12 cellular contexts compared by ENCODE assay signal in genomic region chr7:47239927-47240570, GRCh38.
"Had no signal": no experiment of that assay in that cellular context is flagged by ENCODE, and none has a peak within 500 bp of the region (broad histone marks: within the 10 kb centered on the region; RNA-seq: fewer than 3 reads in every experiment).

No MANE protein-coding gene starts in this region.

- H3K27ac ChIP-seq: prostate gland had no signal

- H3K4me1 Mint-ChIP-seq: natural killer cell had no signal

- H3K9me3 Mint-ChIP-seq: natural killer cell; T-helper 2 cell treated with Interferon-gamma antibody and Interleukin-4, amounts not matched to agents 5 μg/mL and 100 μg/mL, for 36 hours had no signal

- H3K4me3 Mint-ChIP-seq: natural killer cell; T-helper 2 cell treated with Interferon-gamma antibody and Interleukin-4, amounts not matched to agents 5 μg/mL and 100 μg/mL, for 36 hours had no signal

- H3K36me3 ChIP-seq: prostate gland had no signal

- H3K36me3 Mint-ChIP-seq: natural killer cell had no signal

- H3K4me3 ChIP-seq: prostate gland had no signal

- ATAC-seq: esophagus mucosa, natural killer cell had no signal

- H3K27ac Mint-ChIP-seq: natural killer cell; T-helper 2 cell treated with Interferon-gamma antibody and Interleukin-4, amounts not matched to agents 5 μg/mL and 100 μg/mL, for 36 hours had no signal

- H3K4me1 ChIP-seq: prostate gland had no signal

- H3K9me3 ChIP-seq: prostate gland had no signal

- DNase-seq: activated naive CD4-positive, alpha-beta T cell treated with anti-CD3 and anti-CD28 coated beads, Interleukin-2, amount 50 U/mL, for 16 hours; activated T-cell treated with anti-CD3 and anti-CD28 coated beads, Interleukin-2, amount 50 U/mL, for 1 hour; amygdala; hippocampal formation; natural killer cell; nucleus accumbens; stimulated activated CD4-positive, alpha-beta T cell treated with anti-CD3 and anti-CD28 coated beads, Interleukin-2, amount 100 ng/mL, for 48 hours; stimulated activated naive CD4-positive, alpha-beta T cell treated with Interleukin-2 at 50 U/mL for 16 hours; SW 1271 had no signal
